ENCODE assay signal across 13 cellular contexts in the genomic region with DNA sequence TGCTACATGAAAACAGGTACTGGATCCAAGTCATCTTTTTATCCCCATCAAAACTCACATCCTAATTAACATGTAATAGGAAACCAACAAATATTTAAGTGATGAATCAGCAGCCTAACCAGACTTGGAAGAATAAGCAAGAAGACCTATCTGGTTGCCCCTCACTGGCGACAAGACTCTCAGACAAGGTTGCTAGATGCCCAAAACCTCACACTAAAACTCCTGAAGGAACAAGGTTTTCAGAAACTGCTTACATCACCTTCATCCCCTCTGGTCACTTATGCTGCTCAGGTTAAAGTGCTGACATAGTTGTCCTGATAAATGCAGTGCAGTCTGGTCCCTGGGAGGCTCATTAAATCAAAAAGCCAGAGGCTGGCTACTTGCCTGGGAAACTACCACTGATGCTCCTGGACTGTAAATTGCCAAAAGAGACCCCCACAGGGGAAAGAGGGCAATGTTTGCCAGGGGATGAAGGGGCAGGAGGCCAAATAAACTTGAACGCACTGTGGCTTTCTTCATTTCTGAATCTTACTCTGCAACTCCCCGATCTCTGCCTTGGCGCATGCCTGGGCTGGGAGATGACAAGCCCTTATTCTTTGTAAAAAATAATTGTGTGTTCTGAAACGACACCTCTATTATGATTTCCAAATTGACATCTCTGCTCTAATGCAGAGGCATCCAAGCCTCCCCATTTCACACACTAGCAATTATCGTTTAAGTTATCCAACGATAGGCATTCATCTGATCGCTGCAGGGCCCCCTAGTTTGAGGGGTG.
A peak's percentile ranks its signal among the peaks of the same experiment; 100 is the strongest.
DNase-seq lines count a peak whose midpoint lies in the region; ATAC-seq, FAIRE-seq and TF ChIP-seq lines count a peak whose summit lies in the region.
"Had no signal": no experiment of that assay in that cellular context is flagged by ENCODE, and none has a peak within 500 bp of the region (broad histone marks: within the 10 kb centered on the region; RNA-seq: fewer than 3 reads in every experiment).

No MANE protein-coding gene starts in this region.

- FAIRE-seq in H54 (lab: Jason Lieb, UNC), result no peak
- no peak for FAIRE-seq in RCC 7860 (lab: Jason Lieb, UNC)
- peak; percentile 57 for FAIRE-seq in endothelial cell of umbilical vein (lab: Jason Lieb, UNC)

- no peaks in the 10 kb centered on the region for H3K36me3 ChIP-seq in endothelial cell of umbilical vein (ENCODE audit: control insufficient read depth in 2 of 2, extremely low read depth in 1 of 2, insufficient read depth in 2 of 2, low read length in 2 of 2)
- H3K36me3 ChIP-seq: thyroid gland had no signal

- intact Hi-C loops in endothelial cell of umbilical vein (cut with micrococcal nuclease), result loop anchor here (1.0 kb wide), 1 partner anchor 8 kb away; no protein-coding TSS in a partner anchor

- DNase-seq in H54 (ENCODE audit: insufficient read length, low spot score), result peak; percentile 36
- DNase-seq in RCC 7860 (ENCODE audit: low spot score), result peak; percentile 21
- peak; percentile 62 for DNase-seq in endothelial cell of umbilical vein (ENCODE audit: low read depth, low spot score)
- peak; percentile 35 for DNase-seq in putamen (ENCODE audit: low spot score)
- DNase-seq in SHP77 treated with DMSO at 0.1 percent for 48 hours (lab: John Stamatoyannopoulos, UW), result no peak
- no peak for DNase-seq in erythroblast (lab: John Stamatoyannopoulos, UW)
- DNase-seq: activated CD8-positive, alpha-beta T cell treated with anti-CD3 and anti-CD28 coated beads for 36 hours; naive thymus-derived CD4-positive, alpha-beta T cell; NCI-H187 treated with DMSO at 0.1 percent for 48 hours; stimulated activated CD4-positive, alpha-beta T cell treated with anti-CD3 and anti-CD28 coated beads, Interleukin-4, amount 100 ng/mL, for 24 hours; thyroid gland had no signal

- peaks cover 15% of the 10 kb centered on the region for H3K4me1 ChIP-seq in endothelial cell of umbilical vein (ENCODE audit: control insufficient read depth, extremely low read depth, insufficient read depth, low read length)
- H3K4me1 ChIP-seq: thyroid gland had no signal

- peak overlapping the region; percentile 40 for H3K4me2 ChIP-seq in endothelial cell of umbilical vein (ENCODE audit: insufficient read depth, low read length)

- no peaks in the 10 kb centered on the region for H4K20me1 ChIP-seq in endothelial cell of umbilical vein (replicated peaks; ENCODE audit: control insufficient read depth, extremely low read depth, insufficient read depth, low read length)

- TF ChIP-seq POLR2A in H54 (IDR thresholded peaks at IDR 0.05; ENCODE audit: low read depth, low read length), result no peak
- TF ChIP-seq POLR2A in endothelial cell of umbilical vein (IDR thresholded peaks at IDR 0.05; ENCODE audit: low read depth, low read length), result no peak
- TF ChIP-seq POLR2A in erythroblast (IDR thresholded peaks at IDR 0.05; ENCODE audit: low read length), result no peak

- BruUV-seq in endothelial cell of umbilical vein (replicated peaks; lab: Mats Ljungman, UMichigan), result no TSS peak

- no peaks in the 10 kb centered on the region for H3K27me3 ChIP-seq in endothelial cell of umbilical vein (ENCODE audit: control insufficient read depth in 2 of 2, insufficient read depth in 2 of 2, low read length in 2 of 2)
- H3K27me3 ChIP-seq: thyroid gland had no signal

- no peak overlapping the region for H3K9ac ChIP-seq in endothelial cell of umbilical vein (replicated peaks; ENCODE audit: extremely low read depth, insufficient read depth, low read length)

- no peaks in the 10 kb centered on the region for H3K9me1 ChIP-seq in endothelial cell of umbilical vein (replicated peaks; ENCODE audit: control insufficient read depth, extremely low read depth, insufficient read depth, low read length)

- POLR2A ChIA-PET in endothelial cell of umbilical vein (lab: Charles Lee), result no interaction called here

- TF ChIP-seq CTCF in endothelial cell of umbilical vein (IDR thresholded peaks at IDR 0.05; ENCODE audit: extremely low read depth in 1 of 2, insufficient read depth in 1 of 2, low read depth in 1 of 2, low read length in 2 of 2), result no peak

- no peak overlapping the region for H2AFZ ChIP-seq in endothelial cell of umbilical vein (ENCODE audit: low read depth, low read length)

- H3K27ac ChIP-seq in endothelial cell of umbilical vein (ENCODE audit: insufficient read depth, low read depth, low read length), result no peak overlapping the region
- H3K27ac ChIP-seq: thyroid gland had no signal

- dilution Hi-C loops in endothelial cell of umbilical vein (cut with MboI; ENCODE audit: extremely low pct_ligation_motif_present, low sequenced_read_pairs), result no loop called here

- peaks cover 32% of the 10 kb centered on the region for H3K79me2 ChIP-seq in endothelial cell of umbilical vein (ENCODE audit: control insufficient read depth, insufficient read depth, low read length)

- no peak overlapping the region for H3K4me3 ChIP-seq in endothelial cell of umbilical vein (replicated peaks in 1 of 3; ENCODE audit: insufficient read depth in 1 of 3, low read depth in 1 of 3, low read length in 3 of 3)
- H3K4me3 ChIP-seq: thyroid gland had no signal

- H3K9me3 ChIP-seq in endothelial cell of umbilical vein (replicated peaks; ENCODE audit: control insufficient read depth, insufficient read depth, low read length), result no peaks in the 10 kb centered on the region
- H3K9me3 ChIP-seq: thyroid gland had no signal

- ATAC-seq in HG02840 (IDR thresholded peaks at IDR 0.05; ENCODE audit: low FRiP score, unreplicated experiment), result no peak
- no peak for ATAC-seq in GM19463 (IDR thresholded peaks at IDR 0.05; ENCODE audit: unreplicated experiment)
- ATAC-seq: activated CD8-positive, alpha-beta T cell treated with anti-CD3 and anti-CD28 coated beads for 36 hours; naive thymus-derived CD4-positive, alpha-beta T cell had no signal

- CTCF ChIA-PET in endothelial cell of umbilical vein (lab: Charles Lee), result interaction anchor here (2.8 to 4.8 kb wide), 2 partner anchors 9 to 30 kb away, joined by 24 to 25 read pairs; no protein-coding TSS in a partner anchor

TF ChIP-seq in endothelial cell of umbilical vein, 7 proteins besides CTCF, POLR2A, EP300 and RAD21:
- TF ChIP-seq FOS (IDR thresholded peaks at IDR 0.05; ENCODE audit: borderline replicate concordance, insufficient read depth, low read length), result peak; percentile 48
- peak; percentile 44 for TF ChIP-seq JUN (IDR thresholded peaks at IDR 0.05; ENCODE audit: borderline replicate concordance, insufficient read depth, insufficient read length, low read depth)
- TF ChIP-seq, protein P1, sequence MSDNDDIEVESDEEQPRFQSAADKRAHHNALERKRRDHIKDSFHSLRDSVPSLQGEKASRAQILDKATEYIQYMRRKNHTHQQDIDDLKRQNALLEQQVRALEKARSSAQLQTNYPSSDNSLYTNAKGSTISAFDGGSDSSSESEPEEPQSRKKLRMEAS (IDR thresholded peaks at IDR 0.05; ENCODE audit: insufficient read depth, insufficient read length), result no peak

Comparison
In these comparisons a context has a peak if more than half of its experiments do, and no peak if none do; other contexts are left out.
1. DNase-seq: peak in H54 (single experiment), RCC 7860 (single experiment), endothelial cell of umbilical vein (single experiment) and putamen (single experiment); none in SHP77 treated with DMSO at 0.1 percent for 48 hours (single experiment) and erythroblast (0 of 2).